1 cellular context compared by ENCODE assay signal in genomic region chr1:244865820-244866219, GRCh38.
TF ChIP-seq lines count a peak whose summit lies in the region.

No MANE protein-coding gene starts in this region.

TF ChIP-seq in HepG2, 621 proteins besides CTCF, POLR2A, EP300 and RAD21:
- TF ChIP-seq, protein P1, sequence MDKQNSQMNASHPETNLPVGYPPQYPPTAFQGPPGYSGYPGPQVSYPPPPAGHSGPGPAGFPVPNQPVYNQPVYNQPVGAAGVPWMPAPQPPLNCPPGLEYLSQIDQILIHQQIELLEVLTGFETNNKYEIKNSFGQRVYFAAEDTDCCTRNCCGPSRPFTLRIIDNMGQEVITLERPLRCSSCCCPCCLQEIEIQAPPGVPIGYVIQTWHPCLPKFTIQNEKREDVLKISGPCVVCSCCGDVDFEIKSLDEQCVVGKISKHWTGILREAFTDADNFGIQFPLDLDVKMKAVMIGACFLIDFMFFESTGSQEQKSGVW (CRISPR knock-in tag; IDR thresholded peaks at IDR 0.05; ENCODE audit: borderline replicate concordance): no peak
- TF ChIP-seq MBNL3 (CRISPR knock-in tag; conservative IDR thresholded peaks at IDR 0.05) (no peak), MAFF (IDR thresholded peaks at IDR 0.05; ENCODE audit: low read depth, low read length) (no peak), IRF2 (CRISPR knock-in tag; IDR thresholded peaks at IDR 0.05) (no peak), SAFB2 (CRISPR knock-in tag; IDR thresholded peaks at IDR 0.05; ENCODE audit: borderline replicate concordance, low read depth) (no peak), HOXA9 (CRISPR knock-in tag; IDR thresholded peaks at IDR 0.05; ENCODE audit: borderline replicate concordance) (no peak), CENPT (CRISPR knock-in tag; IDR thresholded peaks at IDR 0.05; ENCODE audit: low read depth) (no peak), ZNF543 (CRISPR knock-in tag; IDR thresholded peaks at IDR 0.05) (no peak), TEAD3 (CRISPR knock-in tag; optimal IDR thresholded peaks at IDR 0.05; ENCODE audit: borderline replicate concordance) (no peak), SIX4 (CRISPR knock-in tag; IDR thresholded peaks at IDR 0.05) (no peak), ZNF891 (CRISPR knock-in tag; IDR thresholded peaks at IDR 0.05) (no peak), ZFY (CRISPR knock-in tag; IDR thresholded peaks at IDR 0.05) (no peak), KLF11 (CRISPR knock-in tag; IDR thresholded peaks at IDR 0.05) (no peak), ZBTB21 (CRISPR knock-in tag; IDR thresholded peaks at IDR 0.05) (no peak), ZNF251 (CRISPR knock-in tag; IDR thresholded peaks at IDR 0.05) (no peak), HBP1 (CRISPR knock-in tag; IDR thresholded peaks at IDR 0.05; ENCODE audit: low read depth) (no peak), ZFP36L2 (CRISPR knock-in tag; IDR thresholded peaks at IDR 0.05) (no peak)
- TF ChIP-seq, protein P2, sequence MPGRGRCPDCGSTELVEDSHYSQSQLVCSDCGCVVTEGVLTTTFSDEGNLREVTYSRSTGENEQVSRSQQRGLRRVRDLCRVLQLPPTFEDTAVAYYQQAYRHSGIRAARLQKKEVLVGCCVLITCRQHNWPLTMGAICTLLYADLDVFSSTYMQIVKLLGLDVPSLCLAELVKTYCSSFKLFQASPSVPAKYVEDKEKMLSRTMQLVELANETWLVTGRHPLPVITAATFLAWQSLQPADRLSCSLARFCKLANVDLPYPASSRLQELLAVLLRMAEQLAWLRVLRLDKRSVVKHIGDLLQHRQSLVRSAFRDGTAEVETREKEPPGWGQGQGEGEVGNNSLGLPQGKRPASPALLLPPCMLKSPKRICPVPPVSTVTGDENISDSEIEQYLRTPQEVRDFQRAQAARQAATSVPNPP (CRISPR knock-in tag; IDR thresholded peaks at IDR 0.05): no peak
